8 cellular contexts compared by ENCODE assay signal in genomic region chr14:50335389-50335788, GRCh38. TPM values are rescaled to one million over a fixed set of nuclear protein-coding genes. Genes with fewer than 3 reads are reported as not detected.
DNase-seq lines count a peak whose midpoint lies in the region; ATAC-seq, FAIRE-seq and TF ChIP-seq lines count a peak whose summit lies in the region.
"Had no signal": no experiment of that assay in that cellular context is flagged by ENCODE, and none has a peak within 500 bp of the region (broad histone marks: within the 10 kb centered on the region; RNA-seq: fewer than 3 reads in every experiment).

No MANE protein-coding gene starts in this region.

- no peaks in the 10 kb centered on the region for H3K9me2 ChIP-seq in PC-9 (ENCODE audit: insufficient read depth)

- no peak overlapping the region for H3K4me3 ChIP-seq in KMS-11 (IDR thresholded peaks at IDR 0.05; ENCODE audit: insufficient read depth, low read depth, low read length)
- H3K4me3 ChIP-seq in MG63, result no peak overlapping the region
- no peak overlapping the region for H3K4me3 ChIP-seq in PC-9

- peaks cover 25% of the 10 kb centered on the region for H3K4me1 Mint-ChIP-seq in neural crest cell

- no peak for FAIRE-seq in frontal cortex (lab: Jason Lieb, UNC)

- H3K27ac Mint-ChIP-seq in neural crest cell (ENCODE audit: unreplicated experiment), result peak overlapping the region; percentile 93

- POLR2A ChIA-PET in PC-9 (lab: Charles Lee; ENCODE audit: unreplicated experiment), result no interaction called here

- H3K27ac ChIP-seq in KMS-11 (peak overlapping the region; percentile 62; the same call in 1 of the 2 replicates), PC-9 (no peak overlapping the region)

- H3K27me3 ChIP-seq in KMS-11 (ENCODE audit: insufficient read depth, low read depth) (no peaks in the 10 kb centered on the region), MG63 (no peaks in the 10 kb centered on the region), PC-9 (ENCODE audit: insufficient read depth, low read depth) (no peaks in the 10 kb centered on the region)

- H3K27me3 Mint-ChIP-seq in neural crest cell (ENCODE audit: low read depth), result no peaks in the 10 kb centered on the region

- no peaks in the 10 kb centered on the region for H3K9me3 ChIP-seq in MG63
- H3K9me3 ChIP-seq in PC-9 (ENCODE audit: insufficient read depth, low read depth), result no peaks in the 10 kb centered on the region

- H4K20me1 ChIP-seq in KMS-11 (ENCODE audit: insufficient read depth), result no peaks in the 10 kb centered on the region
- H4K20me1 ChIP-seq in PC-9 (ENCODE audit: insufficient read depth), result no peaks in the 10 kb centered on the region

- no peak overlapping the region for H2AFZ ChIP-seq in KMS-11 (ENCODE audit: low read depth)
- no peak overlapping the region for H2AFZ ChIP-seq in PC-9

- TF ChIP-seq CTCF in KMS-11 (conservative IDR thresholded peaks at IDR 0.05; ENCODE audit: low read depth, low read length), result no peak
- TF ChIP-seq CTCF in neural crest cell (conservative IDR thresholded peaks at IDR 0.05), result peak; percentile 39
- TF ChIP-seq CTCF in PC-9 (conservative IDR thresholded peaks at IDR 0.05), result no peak

- H3F3A ChIP-seq in PC-9 (ENCODE audit: insufficient read depth, low read depth), result peaks cover 12% of the 10 kb centered on the region; the same call in 1 of the 2 replicates

- H3K4me2 ChIP-seq in KMS-11 (peak overlapping the region; percentile 93; the same call in 1 of the 2 replicates), PC-9 (no peak overlapping the region)

- CTCF ChIA-PET in PC-9 (lab: Charles Lee), result interaction anchor here (0.6 kb wide), 1 partner anchor 379 kb away, joined by 19 read pairs; no protein-coding TSS in a partner anchor

- H3K79me2 ChIP-seq in KMS-11 (ENCODE audit: insufficient read depth, low read depth) (no peaks in the 10 kb centered on the region), PC-9 (ENCODE audit: low read depth) (no peaks in the 10 kb centered on the region)

- H3K9me3 Mint-ChIP-seq in neural crest cell, result no peaks in the 10 kb centered on the region

- no TSS peak for BruUV-seq in PC-9 (replicated peaks; lab: Mats Ljungman, UMichigan)

- DNase-seq in SHP77 (lab: John Stamatoyannopoulos, UW) (peak; percentile 80 to 91), frontal cortex (ENCODE audit: low spot score in 2 of 2) (peak; percentile 46), neural crest cell (ENCODE audit: low read depth, low spot score) (peak; percentile 52), MG63 (no peak), PC-9 (no peak)

- peaks cover 17% of the 10 kb centered on the region for H3K4me1 ChIP-seq in KMS-11 (ENCODE audit: low read depth, poor library complexity, severe bottlenecking)
- H3K4me1 ChIP-seq in PC-9 (replicated peaks; ENCODE audit: insufficient read depth), result peaks cover 19% of the 10 kb centered on the region

- intact Hi-C loops in PC-9 (cut with micrococcal nuclease; ENCODE audit: unreplicated experiment), result no loop called here

- H3K36me3 ChIP-seq in KMS-11 (ENCODE audit: insufficient read depth) (no peaks in the 10 kb centered on the region), MG63 (no peaks in the 10 kb centered on the region; the same call in 1 of the 2 replicates), PC-9 (ENCODE audit: low read depth) (no peaks in the 10 kb centered on the region)

- no peak overlapping the region for H3K9ac ChIP-seq in KMS-11

- no peaks in the 10 kb centered on the region for H3K36me3 Mint-ChIP-seq in neural crest cell (ENCODE audit: low read depth)

- ATAC-seq in HG02642 (IDR thresholded peaks at IDR 0.05; ENCODE audit: poor library complexity, unreplicated experiment), result no peak
- ATAC-seq: Panc1 had no signal

- H3K4me3 Mint-ChIP-seq in neural crest cell, result peak overlapping the region; percentile 61

RNA-seq across cellular contexts. Expression of gene DMAC2L, which starts 23.3 kb away (rescaled TPM):
- total RNA-seq in frontal cortex (7.7 TPM), neural crest cell (18.8 and 19.1 TPM in 2 replicates), PC-9 (2021) (15.4 and 18.5 TPM in 2 replicates)
- 4.6 and 6.4 TPM in 2 replicates for total RNA-seq in MG63 (2014; rRNA removed; shearing (Covaris generic); ENCODE audit: low replicate concordance)

RNA-seq across cellular contexts. Expression of gene L2HGDH, which starts 23.4 kb away (rescaled TPM):
- 18.3 TPM for total RNA-seq in frontal cortex
- total RNA-seq in neural crest cell, result 14.6 and 16.8 TPM in 2 replicates
- total RNA-seq in MG63 (2014; rRNA removed; shearing (Covaris generic); ENCODE audit: low replicate concordance), result 10.4 and 12.5 TPM in 2 replicates
- total RNA-seq in PC-9 (2021), result 15.5 and 18.6 TPM in 2 replicates

Comparison
In these comparisons a context has a peak if more than half of its experiments do, and no peak if none do; other contexts are left out.
1. DNase-seq: peak in SHP77 (2 of 2), frontal cortex (2 of 2) and neural crest cell (single experiment); none in MG63 (single experiment) and PC-9 (0 of 2).